In genomic region chr7:11702938-11703337, GRCh38 we compare ENCODE assay signal across 29 cellular contexts.
A peak's percentile ranks its signal among the peaks of the same experiment; 100 is the strongest.
DNase-seq lines count a peak whose midpoint lies in the region; ATAC-seq and TF ChIP-seq lines count a peak whose summit lies in the region.
"Had no signal": no experiment of that assay in that cellular context is flagged by ENCODE, and none has a peak within 500 bp of the region (broad histone marks: within the 10 kb centered on the region; RNA-seq: fewer than 3 reads in every experiment).

No MANE protein-coding gene starts in this region.

- no peak overlapping the region for H3K9ac ChIP-seq in Loucy (ENCODE audit: low read depth, low read length, poor library complexity, severe bottlenecking)

- H3K27me3 ChIP-seq in Loucy (ENCODE audit: insufficient read depth, low read length, poor library complexity, severe bottlenecking), result no peaks in the 10 kb centered on the region
- no peaks in the 10 kb centered on the region for H3K27me3 ChIP-seq in esophagus muscularis mucosa
- H3K27me3 ChIP-seq: heart left ventricle had no signal

- TF ChIP-seq POLR2A in esophagus muscularis mucosa (IDR thresholded peaks at IDR 0.05; ENCODE audit: low read depth), result no peak

- intact Hi-C loops in sciatic nerve (cut with DNase I), result no loop called here
- intact Hi-C loops in esophagus muscularis mucosa (cut with DNase I), result no loop called here

- no peaks in the 10 kb centered on the region for H3K9me2 ChIP-seq in Loucy (replicated peaks; ENCODE audit: low read depth, low read length)

- no peaks in the 10 kb centered on the region for H3K79me2 ChIP-seq in Loucy (ENCODE audit: insufficient read depth, low read length)

- H3K4me3 ChIP-seq in Loucy (ENCODE audit: low read length, poor library complexity, severe bottlenecking) (no peak overlapping the region), choroid plexus epithelial cell (ENCODE audit: low read depth, low read length) (no peak overlapping the region), esophagus muscularis mucosa (no peak overlapping the region)
- H3K4me3 ChIP-seq: GM23338, heart left ventricle, psoas muscle had no signal

- H3K4me1 ChIP-seq in Loucy (ENCODE audit: insufficient read depth, low read length, poor library complexity, severe bottlenecking) (no peaks in the 10 kb centered on the region), esophagus muscularis mucosa (no peaks in the 10 kb centered on the region)
- H3K4me1 ChIP-seq: psoas muscle had no signal

- H3K36me3 ChIP-seq in Loucy (ENCODE audit: insufficient read depth, low read length), result no peaks in the 10 kb centered on the region
- no peaks in the 10 kb centered on the region for H3K36me3 ChIP-seq in esophagus muscularis mucosa
- H3K36me3 ChIP-seq: heart left ventricle had no signal

- ATAC-seq in sciatic nerve, result peak; percentile 68
- ATAC-seq: activated naive CD8-positive, alpha-beta T cell treated with anti-CD3 and anti-CD28 coated beads, Interleukin-2, amount 50 U/mL, for 24 hours; activated T-cell treated with anti-CD3 and anti-CD28 coated beads, Interleukin-2, amount 50 U/mL, for 72 hours; heart left ventricle; naive thymus-derived CD8-positive, alpha-beta T cell; PC-3; psoas muscle; stimulated activated memory B cell treated with anti-CD40 and anti-IgM and Interleukin-4, amounts not matched to agents 10 μg/mL and 1 μg/mL and 100 μg/mL, for 72 hours had no signal

- no peaks in the 10 kb centered on the region for H3F3A ChIP-seq in Loucy (ENCODE audit: low read depth)

- H2AFZ ChIP-seq in Loucy (ENCODE audit: low read length), result 0 out of 2 replicates have a peak overlapping the region, but pooled peaks have one; percentile 14
- H2AFZ ChIP-seq: GM23338 had no signal

- H3K9me3 ChIP-seq in Loucy (ENCODE audit: insufficient read depth, low read depth, low read length), result no peaks in the 10 kb centered on the region
- H3K9me3 ChIP-seq in esophagus muscularis mucosa, result no peaks in the 10 kb centered on the region
- H3K9me3 ChIP-seq: heart left ventricle, psoas muscle had no signal

- WGBS in esophagus muscularis mucosa, result 58% methylated on average over 4 of the region's 4 CpGs

- H3K27ac ChIP-seq in esophagus muscularis mucosa (replicated peaks in 1 of 4), result no peak overlapping the region
- H3K27ac ChIP-seq: C4-2B, heart left ventricle, psoas muscle had no signal

- no peak for TF ChIP-seq CTCF in Loucy (conservative IDR thresholded peaks at IDR 0.05; ENCODE audit: low read length)
- no peak for TF ChIP-seq CTCF in choroid plexus epithelial cell (conservative IDR thresholded peaks at IDR 0.05; ENCODE audit: low read depth, low read length)
- no peak for TF ChIP-seq CTCF in esophagus muscularis mucosa (IDR thresholded peaks at IDR 0.05)

- no peak for TF ChIP-seq EP300 in esophagus muscularis mucosa (IDR thresholded peaks at IDR 0.05)

- DNase-seq in NCI-H2227 treated with DMSO at 0.1 percent for 48 hours (lab: John Stamatoyannopoulos, UW) (peak; percentile 74), choroid plexus epithelial cell (ENCODE audit: low read depth) (peak; percentile 41), sciatic nerve (ENCODE audit: low spot score) (no peak), amniotic stem cell (lab: John Stamatoyannopoulos, UW) (no peak), esophagus muscularis mucosa (ENCODE audit: extremely low spot score) (no peak)
- DNase-seq in activated naive CD4-positive, alpha-beta T cell treated with Interleukin-2 at 50 U/mL for 16 hours, result no peak
- DNase-seq: activated CD4-positive, alpha-beta memory T cell treated with anti-CD3 and anti-CD28 coated beads for 36 hours; activated CD4-positive, CD25-positive, alpha-beta regulatory T cell treated with anti-CD3 and anti-CD28 coated beads, Interleukin-2, amount 50 U/mL, for 72 hours; activated naive CD8-positive, alpha-beta T cell treated with anti-CD3 and anti-CD28 coated beads, Interleukin-2, amount 50 U/mL, for 24 hours; activated T-cell treated with anti-CD3 and anti-CD28 coated beads, Interleukin-2, amount 50 U/mL, for 72 hours; DMS79; endodermal cell; foreskin melanocyte; heart left ventricle; kidney; midbrain; naive thymus-derived CD8-positive, alpha-beta T cell; NCI-H1417 treated with DMSO at 0.1 percent for 48 hours; NCI-H2029 treated with DMSO at 0.1 percent for 48 hours; NCI-H446; NCI-H82; PC-3; psoas muscle; stimulated activated CD4-positive, alpha-beta T cell treated with anti-CD3 and anti-CD28 coated beads, Interleukin-15, amount 100 ng/mL, for 24 hours; T-helper 2 cell had no signal

- H3K4me2 ChIP-seq in Loucy (ENCODE audit: low read depth, low read length, poor library complexity, severe bottlenecking), result no peak overlapping the region
- H3K4me2 ChIP-seq: GM23338 had no signal

- H4K20me1 ChIP-seq in Loucy (ENCODE audit: insufficient read depth, low read length, poor library complexity, severe bottlenecking), result no peaks in the 10 kb centered on the region

Comparison
In these comparisons a context has a peak if more than half of its experiments do, and no peak if none do; other contexts are left out.
1. DNase-seq: peak in NCI-H2227 treated with DMSO at 0.1 percent for 48 hours (single experiment) and choroid plexus epithelial cell (single experiment); none in sciatic nerve (single experiment), activated naive CD4-positive, alpha-beta T cell treated with Interleukin-2 at 50 U/mL for 16 hours (single experiment), amniotic stem cell (single experiment) and esophagus muscularis mucosa (single experiment).